ENCODE assay signal across 8 cellular contexts in genomic region chr10:5666324-5667220, GRCh38. TPM values are rescaled to one million over a fixed set of nuclear protein-coding genes. Genes with fewer than 3 reads are reported as not detected.
DNase-seq lines count a peak whose midpoint lies in the region; ATAC-seq and TF ChIP-seq lines count a peak whose summit lies in the region.

TSS of gene ASB13 (minus strand) at chr10:5666595. CDS start at chr10:5666551, 44 bp downstream.

- H3K9me3 Mint-ChIP-seq in T-helper 1 cell treated with Interleukin-12 subunit alpha and Interleukin-12 subunit beta and Interleukin-4 antibody, amounts not matched to agents 30 μg/mL and 1 μg/mL, for 36 hours, result no peaks in the 10 kb centered on the region
- no peaks in the 10 kb centered on the region for H3K9me3 Mint-ChIP-seq in central memory CD8-positive, alpha-beta T cell

- ATAC-seq in GM19372 (IDR thresholded peaks at IDR 0.05; ENCODE audit: low read depth, unreplicated experiment), result peak; percentile 77
- ATAC-seq in central memory CD8-positive, alpha-beta T cell (replicated peaks; ENCODE audit: extremely low read depth, poor library complexity, severe bottlenecking), result peak; percentile 70
- ATAC-seq in HG03097 (IDR thresholded peaks at IDR 0.05; ENCODE audit: low FRiP score, unreplicated experiment), result no peak

- H3K36me3 ChIP-seq in BE2C (no peaks in the 10 kb centered on the region), skeletal muscle tissue (ENCODE audit: control insufficient read depth in 3 of 3, insufficient read depth in 3 of 3, low read length in 3 of 3) (no peaks in the 10 kb centered on the region)

- H3K27me3 Mint-ChIP-seq in T-helper 1 cell treated with Interleukin-12 subunit alpha and Interleukin-12 subunit beta and Interleukin-4 antibody, amounts not matched to agents 30 μg/mL and 1 μg/mL, for 36 hours (ENCODE audit: low read depth), result peaks cover 18% of the 10 kb centered on the region
- no peaks in the 10 kb centered on the region for H3K27me3 Mint-ChIP-seq in central memory CD8-positive, alpha-beta T cell

- H3K4me1 ChIP-seq in BE2C (no peaks in the 10 kb centered on the region), skeletal muscle tissue (ENCODE audit: control insufficient read depth in 3 of 3, insufficient read depth in 3 of 3, low read length in 3 of 3) (peaks cover 10 to 18% (median 17%) of the 10 kb centered on the region in 3 donors)

- H3K27ac ChIP-seq in skeletal muscle tissue (ENCODE audit: low read depth, low read length), result peak within 1 kb of the TSS; percentile 56

- no peaks in the 10 kb centered on the region for H3K27me3 ChIP-seq in BE2C
- no peaks in the 10 kb centered on the region for H3K27me3 ChIP-seq in skeletal muscle tissue (ENCODE audit: control insufficient read depth in 3 of 3, insufficient read depth in 3 of 3, low read length in 3 of 3)

- peak within 1 kb of the TSS; percentile 72 to 83 (median 72) for H3K9ac ChIP-seq in skeletal muscle tissue (ENCODE audit: low read depth in 1 of 3, low read length in 3 of 3)

- DNase-seq in BE2C, result peak; percentile 79
- peak; percentile 60 for DNase-seq in HuH-7.5 (ENCODE audit: low spot score)
- DNase-seq in central memory CD8-positive, alpha-beta T cell (ENCODE audit: low spot score in 2 of 2), result no peak
- DNase-seq in islet precursor cell, result peak; percentile 82

- peaks cover 14% of the 10 kb centered on the region for H3K4me1 Mint-ChIP-seq in T-helper 1 cell treated with Interleukin-12 subunit alpha and Interleukin-12 subunit beta and Interleukin-4 antibody, amounts not matched to agents 30 μg/mL and 1 μg/mL, for 36 hours (ENCODE audit: low read depth)
- peaks cover 6% of the 10 kb centered on the region for H3K4me1 Mint-ChIP-seq in central memory CD8-positive, alpha-beta T cell

- H3K4me3 ChIP-seq in BE2C (ENCODE audit: low read depth, low read length) (peak within 1 kb of the TSS; percentile 72), skeletal muscle tissue (ENCODE audit: low read length in 3 of 3) (peak within 1 kb of the TSS; percentile 87 to 93 (median 90))

- peak within 1 kb of the TSS; percentile 36 for H3K27ac Mint-ChIP-seq in T-helper 1 cell treated with Interleukin-12 subunit alpha and Interleukin-12 subunit beta and Interleukin-4 antibody, amounts not matched to agents 30 μg/mL and 1 μg/mL, for 36 hours
- H3K27ac Mint-ChIP-seq in central memory CD8-positive, alpha-beta T cell (ENCODE audit: low read depth), result no peak within 1 kb of the TSS

- no peak for TF ChIP-seq CTCF in BE2C (IDR thresholded peaks at IDR 0.05; ENCODE audit: low read depth, low read length)

- peak within 1 kb of the TSS; percentile 90 for H3K4me3 Mint-ChIP-seq in T-helper 1 cell treated with Interleukin-12 subunit alpha and Interleukin-12 subunit beta and Interleukin-4 antibody, amounts not matched to agents 30 μg/mL and 1 μg/mL, for 36 hours
- H3K4me3 Mint-ChIP-seq in central memory CD8-positive, alpha-beta T cell, result peak within 1 kb of the TSS; percentile 88

- no peaks in the 10 kb centered on the region for H3K9me3 ChIP-seq in BE2C
- H3K9me3 ChIP-seq in skeletal muscle tissue (ENCODE audit: control insufficient read depth in 3 of 3, low read length in 3 of 3), result no peaks in the 10 kb centered on the region

- peaks cover 3% of the 10 kb centered on the region for H3K36me3 Mint-ChIP-seq in T-helper 1 cell treated with Interleukin-12 subunit alpha and Interleukin-12 subunit beta and Interleukin-4 antibody, amounts not matched to agents 30 μg/mL and 1 μg/mL, for 36 hours (ENCODE audit: low read depth)
- H3K36me3 Mint-ChIP-seq in central memory CD8-positive, alpha-beta T cell (ENCODE audit: insufficient read depth), result no peaks in the 10 kb centered on the region

RNA-seq across cellular contexts. Expression of gene ASB13, which starts in this region (rescaled TPM):
- 22.8 TPM for polyA plus RNA-seq in BE2C (2012; ENCODE audit: insufficient read depth, insufficient read length, low read depth)
- 10.4 TPM for total RNA-seq in skeletal muscle tissue

Comparison
In these comparisons a context has a peak if more than half of its experiments do, and no peak if none do; other contexts are left out.
1. DNase-seq: peak in BE2C (single experiment), HuH-7.5 (single experiment) and islet precursor cell (single experiment); none in central memory CD8-positive, alpha-beta T cell (0 of 2).